In genomic region chr15:91345761-91346160, GRCh38 we compare ENCODE assay signal across 21 cellular contexts.
DNase-seq lines count a peak whose midpoint lies in the region; ATAC-seq and TF ChIP-seq lines count a peak whose summit lies in the region.
"Had no signal": no experiment of that assay in that cellular context is flagged by ENCODE, and none has a peak within 500 bp of the region (broad histone marks: within the 10 kb centered on the region; RNA-seq: fewer than 3 reads in every experiment).

No MANE protein-coding gene starts in this region.

- CTCF ChIA-PET in activated naive CD4-positive, alpha-beta T cell treated with anti-CD3 and anti-CD28 coated beads, Interleukin-2, amount 10 ng/mL, durations not matched to agents 7 days and 5 days (lab: Charles Lee) = no interaction called here

- H3K27me3 Mint-ChIP-seq in activated naive CD4-positive, alpha-beta T cell treated with anti-CD3 and anti-CD28 coated beads, Interleukin-2, amount 50 U/mL, for 24 hours = no peaks in the 10 kb centered on the region
- peaks cover 37% of the 10 kb centered on the region for H3K27me3 Mint-ChIP-seq in activated naive CD4-positive, alpha-beta T cell treated with anti-CD3 and anti-CD28 coated beads, Interleukin-2, amount 10 ng/mL, durations not matched to agents 7 days and 5 days

- H3K9me2 ChIP-seq in MM.1S (replicated peaks; ENCODE audit: insufficient read depth, low read length) = no peaks in the 10 kb centered on the region

- ATAC-seq in GM21515 (IDR thresholded peaks at IDR 0.05; ENCODE audit: unreplicated experiment) (no peak), left lobe of liver (no peak)
- ATAC-seq: CD8-positive, alpha-beta T cell; GM12878 had no signal

- peaks cover 48% of the 10 kb centered on the region for H3K4me1 Mint-ChIP-seq in activated naive CD4-positive, alpha-beta T cell treated with anti-CD3 and anti-CD28 coated beads, Interleukin-2, amount 50 U/mL, for 24 hours
- peaks cover 50% of the 10 kb centered on the region for H3K4me1 Mint-ChIP-seq in activated naive CD4-positive, alpha-beta T cell treated with anti-CD3 and anti-CD28 coated beads, Interleukin-2, amount 10 ng/mL, durations not matched to agents 7 days and 5 days
- H3K4me1 Mint-ChIP-seq: B cell had no signal

- H3K9me3 ChIP-seq in MM.1S (replicated peaks; ENCODE audit: insufficient read depth, low read length) = no peaks in the 10 kb centered on the region
- H3K9me3 ChIP-seq: BLaER1, Caco-2, HAP-1 had no signal

- no peaks in the 10 kb centered on the region for H3K36me3 ChIP-seq in MM.1S (replicated peaks; ENCODE audit: insufficient read depth, low read length)
- H3K36me3 ChIP-seq: BLaER1, HAP-1 had no signal

- H3K4me3 ChIP-seq in MM.1S (ENCODE audit: low read length) = 0 out of 2 replicates have a peak overlapping the region, but pooled peaks have one; percentile 10
- H3K4me3 ChIP-seq: BLaER1, GM12878, HAP-1 had no signal

- no peaks in the 10 kb centered on the region for H3K36me3 Mint-ChIP-seq in activated naive CD4-positive, alpha-beta T cell treated with anti-CD3 and anti-CD28 coated beads, Interleukin-2, amount 50 U/mL, for 24 hours
- peaks cover 40% of the 10 kb centered on the region for H3K36me3 Mint-ChIP-seq in activated naive CD4-positive, alpha-beta T cell treated with anti-CD3 and anti-CD28 coated beads, Interleukin-2, amount 10 ng/mL, durations not matched to agents 7 days and 5 days
- H3K36me3 Mint-ChIP-seq: CD4-positive, CD25-positive, alpha-beta regulatory T cell; CD8-positive, alpha-beta T cell had no signal

- H3F3A ChIP-seq in MM.1S (ENCODE audit: insufficient read depth, low read length) = peaks cover 15% of the 10 kb centered on the region

- H4K20me1 ChIP-seq in MM.1S (ENCODE audit: insufficient read depth, low read length) = no peaks in the 10 kb centered on the region
- H4K20me1 ChIP-seq: BLaER1 had no signal

- H3K27ac Mint-ChIP-seq in activated naive CD4-positive, alpha-beta T cell treated with anti-CD3 and anti-CD28 coated beads, Interleukin-2, amount 50 U/mL, for 24 hours = peak overlapping the region; percentile 27
- no peak overlapping the region for H3K27ac Mint-ChIP-seq in activated naive CD4-positive, alpha-beta T cell treated with anti-CD3 and anti-CD28 coated beads, Interleukin-2, amount 10 ng/mL, durations not matched to agents 7 days and 5 days
- H3K27ac Mint-ChIP-seq: B cell; CD4-positive, CD25-positive, alpha-beta regulatory T cell; CD8-positive, alpha-beta T cell had no signal

- no peaks in the 10 kb centered on the region for H3K9me3 Mint-ChIP-seq in activated naive CD4-positive, alpha-beta T cell treated with anti-CD3 and anti-CD28 coated beads, Interleukin-2, amount 50 U/mL, for 24 hours
- peaks cover 29% of the 10 kb centered on the region for H3K9me3 Mint-ChIP-seq in activated naive CD4-positive, alpha-beta T cell treated with anti-CD3 and anti-CD28 coated beads, Interleukin-2, amount 10 ng/mL, durations not matched to agents 7 days and 5 days
- H3K9me3 Mint-ChIP-seq: CD8-positive, alpha-beta T cell had no signal

- H2AFZ ChIP-seq in MM.1S (ENCODE audit: low read length) = 0 out of 2 replicates have a peak overlapping the region, but pooled peaks have one; percentile 28

- H3K79me2 ChIP-seq in MM.1S (ENCODE audit: low read length) = no peaks in the 10 kb centered on the region

- DNase-seq in activated naive CD4-positive, alpha-beta T cell treated with anti-CD3 and anti-CD28 coated beads, Interleukin-2, amount 10 ng/mL, durations not matched to agents 7 days and 5 days = no peak
- DNase-seq in MM.1S (no peak), NCI-H748 (lab: John Stamatoyannopoulos, UW; ENCODE audit: unreplicated experiment) (peak; percentile 72), SW480 (ENCODE audit: low spot score) (peak; percentile 98), KG1 (lab: John Stamatoyannopoulos, UW) (no peak), left lobe of liver (ENCODE audit: low spot score) (no peak)
- DNase-seq: Caco-2; CD4-positive, CD25-positive, alpha-beta regulatory T cell; CD8-positive, alpha-beta T cell; DMS79; EL; GDM1; GOT3 had no signal

- no peak overlapping the region for H3K4me3 Mint-ChIP-seq in activated naive CD4-positive, alpha-beta T cell treated with anti-CD3 and anti-CD28 coated beads, Interleukin-2, amount 50 U/mL, for 24 hours
- H3K4me3 Mint-ChIP-seq in activated naive CD4-positive, alpha-beta T cell treated with anti-CD3 and anti-CD28 coated beads, Interleukin-2, amount 10 ng/mL, durations not matched to agents 7 days and 5 days = no peak overlapping the region
- H3K4me3 Mint-ChIP-seq: B cell; CD4-positive, CD25-positive, alpha-beta regulatory T cell; CD8-positive, alpha-beta T cell had no signal

- peak overlapping the region; percentile 98 for H3K27ac ChIP-seq in MM.1S (ENCODE audit: low read length)
- H3K27ac ChIP-seq: 22Rv1, BLaER1, C4-2B had no signal

- H3K9ac ChIP-seq in MM.1S (ENCODE audit: low read length) = peak overlapping the region; percentile 55
- H3K9ac ChIP-seq: BLaER1 had no signal

- H3K4me2 ChIP-seq in MM.1S (ENCODE audit: low read depth, low read length) = peak overlapping the region; percentile 58
- H3K4me2 ChIP-seq: BLaER1 had no signal

- TF ChIP-seq CTCF in MM.1S (IDR thresholded peaks at IDR 0.05; ENCODE audit: low read length) = no peak

- H3K4me1 ChIP-seq in MM.1S (ENCODE audit: low read length) = peaks cover 20% of the 10 kb centered on the region
- H3K4me1 ChIP-seq: BLaER1, Caco-2, HAP-1 had no signal

- no peaks in the 10 kb centered on the region for H3K27me3 ChIP-seq in MM.1S (replicated peaks; ENCODE audit: insufficient read depth, low read length)
- H3K27me3 ChIP-seq: BLaER1 had no signal

Comparison
In these comparisons a context has a peak if more than half of its experiments do, and no peak if none do; other contexts are left out.
1. DNase-seq: peak in NCI-H748 (single experiment) and SW480 (single experiment); none in activated naive CD4-positive, alpha-beta T cell treated with anti-CD3 and anti-CD28 coated beads, Interleukin-2, amount 10 ng/mL, durations not matched to agents 7 days and 5 days (single experiment), MM.1S (single experiment), KG1 (single experiment) and left lobe of liver (single experiment).